ENCODE assay signal across 1 cellular context in genomic region chr11:1673841-1674193, GRCh38.
TF ChIP-seq lines count a peak whose summit lies in the region.

No MANE protein-coding gene starts in this region.

TF ChIP-seq in HepG2, 621 proteins besides CTCF, POLR2A, EP300 and RAD21 (continued from another document):
- no peak for TF ChIP-seq PRDM10 (CRISPR knock-in tag; IDR thresholded peaks at IDR 0.05; ENCODE audit: low read depth)
- peak; percentile 73; the same call in 1 of the 2 replicates for TF ChIP-seq SOX5 (CRISPR knock-in tag; IDR thresholded peaks at IDR 0.05; ENCODE audit: borderline replicate concordance)
- peak in 1 of 2 experiments; percentile 60; a peak in 1 of 4 replicates for TF ChIP-seq ATF4 (CRISPR knock-in tag; IDR thresholded peaks at IDR 0.05)
